In the genomic region with DNA sequence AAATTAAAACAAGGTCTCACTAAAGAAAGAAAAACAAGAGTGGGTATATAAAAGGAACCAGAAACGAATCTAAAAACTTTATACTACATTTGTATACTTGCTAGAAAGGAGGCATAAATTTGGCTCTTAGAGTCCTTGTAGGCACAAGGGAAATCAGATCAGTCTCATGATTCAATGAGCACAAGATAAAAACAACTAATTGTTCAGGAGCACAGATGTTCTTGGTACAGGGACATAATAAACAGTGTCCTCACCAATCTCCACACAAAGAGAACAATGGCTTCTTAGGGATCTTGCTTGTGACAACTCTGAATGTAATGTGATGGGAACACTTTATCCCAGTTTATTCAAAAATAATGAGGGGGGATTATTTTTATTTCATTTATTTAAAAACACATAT, we compare ENCODE assay signal across 24 cellular contexts. TPM values are rescaled to one million over a fixed set of nuclear protein-coding genes. Genes with fewer than 3 reads are reported as not detected.
DNase-seq lines count a peak whose midpoint lies in the region; ATAC-seq and TF ChIP-seq lines count a peak whose summit lies in the region.
"Had no signal": no experiment of that assay in that cellular context is flagged by ENCODE, and none has a peak within 500 bp of the region (broad histone marks: within the 10 kb centered on the region; RNA-seq: fewer than 3 reads in every experiment).

No MANE protein-coding gene starts in this region.

- no peaks in the 10 kb centered on the region for H3K36me3 ChIP-seq in WERI-Rb-1
- H3K36me3 ChIP-seq: HAP-1 had no signal

- no peak overlapping the region for H3K4me3 ChIP-seq in WERI-Rb-1 (ENCODE audit: low read depth, low read length)
- H3K4me3 ChIP-seq: GM23248, HAP-1 had no signal

- DNase-seq in G401 (ENCODE audit: low spot score) = peak; percentile 60
- DNase-seq in cerebellar cortex (ENCODE audit: low spot score) = peak; percentile 45
- no peak for DNase-seq in sciatic nerve (ENCODE audit: low spot score)
- no peak for DNase-seq in WERI-Rb-1
- DNase-seq in amniotic stem cell (lab: John Stamatoyannopoulos, UW) = no peak
- DNase-seq: AML-193; Calu3; CD8-positive, alpha-beta memory T cell; DMS153; GM23248; Kasumi-1; NCI-H1694; NCI-H2081; NCI-H226; NCI-H510A treated with DMSO at 0.1 percent for 48 hours; NCI-H748 treated with DMSO at 0.1 percent for 48 hours; SHP77 treated with DMSO at 0.1 percent for 48 hours; SK-N-SH had no signal

- H3K27me3 ChIP-seq in layer of hippocampus (ENCODE audit: control insufficient read depth, insufficient read depth, low read length) = no peaks in the 10 kb centered on the region
- H3K27me3 ChIP-seq in WERI-Rb-1 (ENCODE audit: insufficient read depth, low read depth, severe bottlenecking) = no peaks in the 10 kb centered on the region

- H3K9me3 ChIP-seq in WERI-Rb-1 (ENCODE audit: severe bottlenecking) = no peaks in the 10 kb centered on the region
- H3K9me3 ChIP-seq: HAP-1, SK-N-SH had no signal

- TF ChIP-seq CTCF in WERI-Rb-1 (IDR thresholded peaks at IDR 0.05; ENCODE audit: low read depth, low read length) = no peak

- ATAC-seq in sciatic nerve = peak; percentile 48
- no peak for ATAC-seq in GM19023 (IDR thresholded peaks at IDR 0.05; ENCODE audit: unreplicated experiment)
- no peak for ATAC-seq in GM19452 (IDR thresholded peaks at IDR 0.05; ENCODE audit: unreplicated experiment)

- in situ Hi-C loops in G401 (cut with HindIII; ENCODE audit: low sequenced_read_pairs) = no loop called here

- H3K27ac ChIP-seq in layer of hippocampus (ENCODE audit: low read depth, low read length) = peak overlapping the region; percentile 94
- H3K27ac ChIP-seq in WERI-Rb-1 = no peak overlapping the region
- H3K27ac ChIP-seq: C4-2B, GM23248, RWPE1 had no signal

- intact Hi-C loops in sciatic nerve (cut with DNase I) = no loop called here

RNA-seq across cellular contexts. Expression of a gene that starts 28.3 kb away (rescaled TPM):
- 4.1 and 9.8 TPM in 2 replicates for total RNA-seq in G401 (2014; rRNA removed; shearing (Covaris generic))
- total RNA-seq in sciatic nerve = 11.9 TPM

Comparison
In these comparisons a context has a peak if more than half of its experiments do, and no peak if none do; other contexts are left out.
1. DNase-seq: peak in G401 (single experiment) and cerebellar cortex (single experiment); none in sciatic nerve (single experiment), WERI-Rb-1 (single experiment) and amniotic stem cell (single experiment).